23 cellular contexts compared by ENCODE assay signal in the genomic region with DNA sequence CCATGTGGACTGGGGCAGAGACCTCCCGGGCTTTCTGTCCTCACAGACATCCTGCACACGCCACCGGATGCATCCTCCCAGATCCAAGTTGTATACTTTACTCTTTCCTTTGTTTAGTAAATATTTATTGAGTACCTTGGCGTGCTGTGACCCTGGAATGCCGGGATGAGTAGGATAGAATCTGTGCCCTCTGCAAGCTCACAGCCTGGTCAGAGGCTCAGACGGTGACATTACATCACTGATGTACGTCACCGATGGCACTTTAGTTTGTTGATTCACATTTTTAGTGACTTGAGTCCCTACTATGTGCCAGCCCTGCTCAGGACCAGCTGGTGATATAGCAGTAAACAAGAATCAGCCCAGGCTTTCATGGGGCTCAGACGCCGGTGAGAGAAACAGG. TPM values are rescaled to one million over a fixed set of nuclear protein-coding genes. Genes with fewer than 3 reads are reported as not detected.
"Had no signal": no experiment of that assay in that cellular context is flagged by ENCODE, and none has a peak within 500 bp of the region (broad histone marks: within the 10 kb centered on the region; RNA-seq: fewer than 3 reads in every experiment).

No MANE protein-coding gene starts in this region.

- H3K4me3 ChIP-seq: adrenal gland, body of pancreas, Peyer's patch, SJSA1 had no signal

- H3K4me2 ChIP-seq: KMS-11 had no signal

- DNase-seq: activated CD4-positive, alpha-beta memory T cell treated with anti-CD3 and anti-CD28 coated beads for 36 hours; activated CD4-positive, alpha-beta T cell treated with anti-CD3 and anti-CD28 coated beads for 48 hours; activated CD4-positive, CD25-positive, alpha-beta regulatory T cell treated with anti-CD3 and anti-CD28 coated beads, Interleukin-2, amount 50 U/mL, for 72 hours; activated naive CD4-positive, alpha-beta T cell treated with anti-CD3 and anti-CD28 coated beads, Interleukin-2, amount 50 U/mL, for 16 hours; activated naive CD8-positive, alpha-beta T cell treated with anti-CD3 and anti-CD28 coated beads, Interleukin-2, amount 10 ng/mL, durations not matched to agents 7 days and 5 days; activated T-cell treated with anti-CD3 and anti-CD28 coated beads for 4 hours; adrenal gland; body of pancreas; central memory CD4-positive, alpha-beta T cell; MV-4-11; NCI-H1105; NCI-H1436; NCI-H1694 treated with DMSO at 0.1 percent for 48 hours; NCI-H2029 treated with DMSO at 0.1 percent for 48 hours; NCI-H345; NCI-H510A treated with DMSO at 0.1 percent for 48 hours; Peyer's patch; SHP77; T-helper 17 cell; T-helper 9 cell had no signal

- H3K9me3 Mint-ChIP-seq: activated CD4-positive, alpha-beta memory T cell treated with anti-CD3 and anti-CD28 coated beads for 36 hours; activated naive CD8-positive, alpha-beta T cell treated with anti-CD3 and anti-CD28 coated beads, Interleukin-2, amount 10 ng/mL, durations not matched to agents 7 days and 5 days; WTC11 had no signal

- ATAC-seq: body of pancreas, T-helper 17 cell, WTC11 had no signal

- H3K36me3 Mint-ChIP-seq: activated CD4-positive, alpha-beta memory T cell treated with anti-CD3 and anti-CD28 coated beads for 36 hours; activated naive CD8-positive, alpha-beta T cell treated with anti-CD3 and anti-CD28 coated beads, Interleukin-2, amount 10 ng/mL, durations not matched to agents 7 days and 5 days had no signal

- H3K27ac ChIP-seq: adrenal gland, body of pancreas, KMS-11, Peyer's patch, SJSA1 had no signal

- H3K4me1 Mint-ChIP-seq: activated naive CD8-positive, alpha-beta T cell treated with anti-CD3 and anti-CD28 coated beads, Interleukin-2, amount 10 ng/mL, durations not matched to agents 7 days and 5 days; T-helper 17 cell had no signal

- H3K36me3 ChIP-seq: SJSA1 had no signal

- H3K4me1 ChIP-seq: Peyer's patch, SJSA1 had no signal

- H3K27ac Mint-ChIP-seq: activated CD4-positive, alpha-beta memory T cell treated with anti-CD3 and anti-CD28 coated beads for 36 hours; activated naive CD8-positive, alpha-beta T cell treated with anti-CD3 and anti-CD28 coated beads, Interleukin-2, amount 10 ng/mL, durations not matched to agents 7 days and 5 days; T-helper 17 cell; WTC11 had no signal

- H3K4me3 Mint-ChIP-seq: activated CD4-positive, alpha-beta memory T cell treated with anti-CD3 and anti-CD28 coated beads for 36 hours; activated naive CD8-positive, alpha-beta T cell treated with anti-CD3 and anti-CD28 coated beads, Interleukin-2, amount 10 ng/mL, durations not matched to agents 7 days and 5 days; T-helper 17 cell; WTC11 had no signal

- H3K27me3 ChIP-seq: adrenal gland, body of pancreas, Peyer's patch, SJSA1 had no signal

- H3K9me3 ChIP-seq: adrenal gland, body of pancreas, Peyer's patch, SJSA1 had no signal

- H3K9ac ChIP-seq: KMS-11 had no signal

RNA-seq across cellular contexts. Expression of gene SIRPA, which starts 32.9 kb away (rescaled TPM):
- total RNA-seq: activated CD4-positive, alpha-beta memory T cell treated with anti-CD3 and anti-CD28 coated beads for 36 hours had no signal
